In the genomic region with DNA sequence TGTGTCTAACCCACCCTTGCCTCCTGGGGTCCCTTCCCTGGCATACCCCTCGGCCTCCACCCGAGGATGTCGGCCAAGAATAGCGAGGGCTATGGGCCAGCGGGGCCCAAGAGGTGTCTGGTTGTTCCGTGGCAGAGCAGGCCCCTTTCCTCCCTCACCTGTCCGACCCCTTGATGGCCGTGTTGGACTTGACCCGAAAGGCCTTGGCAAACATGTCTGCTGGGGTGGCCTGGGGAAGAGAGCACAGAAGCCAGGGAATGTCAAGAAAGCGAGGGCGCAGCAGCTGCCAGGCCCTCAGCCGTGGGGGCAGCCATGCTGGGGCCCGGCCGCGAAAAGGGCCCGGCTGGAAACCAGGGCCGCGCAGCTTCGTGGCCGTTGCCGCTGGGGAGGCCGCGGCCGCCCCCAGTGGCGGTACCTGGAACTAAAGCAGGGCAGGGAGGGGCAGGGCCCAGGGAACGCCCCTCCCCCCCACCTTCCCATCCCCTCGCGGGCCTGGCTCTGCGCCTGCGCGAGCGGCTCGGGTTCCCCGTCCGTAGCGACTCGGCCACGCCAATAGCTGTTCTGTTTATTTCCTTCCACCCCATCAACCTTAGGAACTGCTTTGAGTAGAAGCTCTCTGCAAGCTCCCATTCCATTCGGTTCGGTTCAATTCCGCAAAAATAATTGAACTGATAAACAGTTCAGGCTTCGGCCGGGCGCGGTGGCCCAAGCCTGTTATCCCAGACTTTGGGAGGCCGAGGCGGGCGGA, we compare ENCODE assay signal across 1 cellular context.
TF ChIP-seq lines count a peak whose summit lies in the region.

A gene with protein sequence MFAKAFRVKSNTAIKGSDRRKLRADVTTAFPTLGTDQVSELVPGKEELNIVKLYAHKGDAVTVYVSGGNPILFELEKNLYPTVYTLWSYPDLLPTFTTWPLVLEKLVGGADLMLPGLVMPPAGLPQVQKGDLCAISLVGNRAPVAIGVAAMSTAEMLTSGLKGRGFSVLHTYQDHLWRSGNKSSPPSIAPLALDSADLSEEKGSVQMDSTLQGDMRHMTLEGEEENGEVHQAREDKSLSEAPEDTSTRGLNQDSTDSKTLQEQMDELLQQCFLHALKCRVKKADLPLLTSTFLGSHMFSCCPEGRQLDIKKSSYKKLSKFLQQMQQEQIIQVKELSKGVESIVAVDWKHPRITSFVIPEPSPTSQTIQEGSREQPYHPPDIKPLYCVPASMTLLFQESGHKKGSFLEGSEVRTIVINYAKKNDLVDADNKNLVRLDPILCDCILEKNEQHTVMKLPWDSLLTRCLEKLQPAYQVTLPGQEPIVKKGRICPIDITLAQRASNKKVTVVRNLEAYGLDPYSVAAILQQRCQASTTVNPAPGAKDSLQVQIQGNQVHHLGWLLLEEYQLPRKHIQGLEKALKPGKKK (minus strand): TSS at position 337 of the 748 bp plus-strand sequence. CDS start 123 bp downstream, at position 214.

TF ChIP-seq in K562, 482 proteins besides CTCF, POLR2A, EP300 and RAD21 (continued from another document and continues in another):
- TF ChIP-seq ZNF165 (CRISPR knock-in tag; IDR thresholded peaks at IDR 0.05; ENCODE audit: borderline replicate concordance) (peak; percentile 41; the same call in 1 of the 2 replicates), STAG1 (CRISPR knock-in tag; IDR thresholded peaks at IDR 0.05; ENCODE audit: borderline replicate concordance) (peak; percentile 79), CBFB (CRISPR knock-in tag; IDR thresholded peaks at IDR 0.05) (peak; percentile 91; the same call in 1 of the 2 replicates), SIN3B (IDR thresholded peaks at IDR 0.05; ENCODE audit: low read depth) (peak; percentile 100), SAP30 (IDR thresholded peaks at IDR 0.05; ENCODE audit: borderline replicate concordance, insufficient read depth, low read depth, low read length, poor library complexity, severe bottlenecking) (peak; percentile 94), ZZZ3 (IDR thresholded peaks at IDR 0.05) (peak; percentile 89), ZBED1 (IDR thresholded peaks at IDR 0.05) (peak; percentile 80; the same call in 1 of the 2 replicates), DNMT1 (IDR thresholded peaks at IDR 0.05) (0 out of 2 replicates have a peak, but pooled peaks have one; percentile 62), HEY1 (CRISPR knock-in tag; IDR thresholded peaks at IDR 0.05; ENCODE audit: borderline replicate concordance) (no peak; the same call in 1 of the 2 replicates), SMARCB1 (IDR thresholded peaks at IDR 0.05; ENCODE audit: insufficient read length, low read depth) (no peak), BRF1 (IDR thresholded peaks at IDR 0.05; ENCODE audit: borderline replicate concordance, extremely low read depth, insufficient read length) (no peak), NCOR1 (IDR thresholded peaks at IDR 0.05) (peak; percentile 75), SMC3 (conservative IDR thresholded peaks at IDR 0.05; ENCODE audit: insufficient read depth, low read depth, low read length) (peak; percentile 56), ZNF41 (CRISPR knock-in tag; conservative IDR thresholded peaks at IDR 0.05) (no peak; the same call in 1 of the 2 replicates), ZNF57 (CRISPR knock-in tag; IDR thresholded peaks at IDR 0.05) (no peak; the same call in 1 of the 2 replicates), ZNF695 (CRISPR knock-in tag; IDR thresholded peaks at IDR 0.05) (no peak), TAF9B (IDR thresholded peaks at IDR 0.05; ENCODE audit: partially characterized antibody) (peak; percentile 98), ZNF717 (CRISPR knock-in tag; IDR thresholded peaks at IDR 0.05) (no peak), ZBTB7A (IDR thresholded peaks at IDR 0.05; ENCODE audit: borderline replicate concordance, control insufficient read depth, low read depth, low read length) (peak; percentile 91; the same call in 1 of the 2 replicates), XRCC5 (IDR thresholded peaks at IDR 0.05; ENCODE audit: low read depth, low read length) (peak; percentile 99), ZNF174 (CRISPR knock-in tag; IDR thresholded peaks at IDR 0.05) (0 out of 2 replicates have a peak, but pooled peaks have one; percentile 64), TOE1 (IDR thresholded peaks at IDR 0.05; ENCODE audit: borderline replicate concordance) (peak; percentile 92), TOE1 (CRISPR knock-in tag; IDR thresholded peaks at IDR 0.05; ENCODE audit: borderline replicate concordance, low read depth) (peak; percentile 91), ESRRA (IDR thresholded peaks at IDR 0.05; ENCODE audit: borderline replicate concordance, low read depth) (peak; percentile 87), NCOA2 (IDR thresholded peaks at IDR 0.05; ENCODE audit: partially characterized antibody in 2 of 2) (no peak), ATF1 (CRISPR knock-in tag; IDR thresholded peaks at IDR 0.05) (peak; percentile 40; the same call in 1 of the 2 replicates), ATF1 (tag; IDR thresholded peaks at IDR 0.05) (peak; percentile 83), FIP1L1 (IDR thresholded peaks at IDR 0.05; ENCODE audit: low read depth, low read length, poor library complexity, severe bottlenecking) (peak; percentile 99), ZNF143 (CRISPR knock-in tag; IDR thresholded peaks at IDR 0.05) (no peak), POLR2H (tag; IDR thresholded peaks at IDR 0.05; ENCODE audit: low read depth) (peak; percentile 92), CBFA2T3 (IDR thresholded peaks at IDR 0.05) (peak; percentile 43), JUNB (CRISPR knock-in tag; conservative IDR thresholded peaks at IDR 0.05) (no peak; the same call in 1 of the 2 replicates), ATF7 (IDR thresholded peaks at IDR 0.05) (peak; percentile 90), ZNF146 (CRISPR knock-in tag; IDR thresholded peaks at IDR 0.05; ENCODE audit: unreplicated experiment) (no peak), ZNF830 (CRISPR knock-in tag; IDR thresholded peaks at IDR 0.05) (peak; percentile 98), TAF1 (IDR thresholded peaks at IDR 0.05; ENCODE audit: control insufficient read depth, extremely low read depth, insufficient read depth, low read length, severe bottlenecking) (peak; percentile 99), MCM3 (IDR thresholded peaks at IDR 0.05) (no peak), GABPB2 (CRISPR knock-in tag; conservative IDR thresholded peaks at IDR 0.05) (no peak)
- TF ChIP-seq, protein P1, sequence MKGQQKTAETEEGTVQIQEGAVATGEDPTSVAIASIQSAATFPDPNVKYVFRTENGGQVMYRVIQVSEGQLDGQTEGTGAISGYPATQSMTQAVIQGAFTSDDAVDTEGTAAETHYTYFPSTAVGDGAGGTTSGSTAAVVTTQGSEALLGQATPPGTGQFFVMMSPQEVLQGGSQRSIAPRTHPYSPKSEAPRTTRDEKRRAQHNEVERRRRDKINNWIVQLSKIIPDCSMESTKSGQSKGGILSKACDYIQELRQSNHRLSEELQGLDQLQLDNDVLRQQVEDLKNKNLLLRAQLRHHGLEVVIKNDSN (CRISPR knock-in tag; IDR thresholded peaks at IDR 0.05), result no peak
- TF ChIP-seq, protein P2, sequence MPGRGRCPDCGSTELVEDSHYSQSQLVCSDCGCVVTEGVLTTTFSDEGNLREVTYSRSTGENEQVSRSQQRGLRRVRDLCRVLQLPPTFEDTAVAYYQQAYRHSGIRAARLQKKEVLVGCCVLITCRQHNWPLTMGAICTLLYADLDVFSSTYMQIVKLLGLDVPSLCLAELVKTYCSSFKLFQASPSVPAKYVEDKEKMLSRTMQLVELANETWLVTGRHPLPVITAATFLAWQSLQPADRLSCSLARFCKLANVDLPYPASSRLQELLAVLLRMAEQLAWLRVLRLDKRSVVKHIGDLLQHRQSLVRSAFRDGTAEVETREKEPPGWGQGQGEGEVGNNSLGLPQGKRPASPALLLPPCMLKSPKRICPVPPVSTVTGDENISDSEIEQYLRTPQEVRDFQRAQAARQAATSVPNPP (IDR thresholded peaks at IDR 0.05; ENCODE audit: borderline replicate concordance, insufficient read depth, insufficient read length), result no peak
- TF ChIP-seq, protein P3, sequence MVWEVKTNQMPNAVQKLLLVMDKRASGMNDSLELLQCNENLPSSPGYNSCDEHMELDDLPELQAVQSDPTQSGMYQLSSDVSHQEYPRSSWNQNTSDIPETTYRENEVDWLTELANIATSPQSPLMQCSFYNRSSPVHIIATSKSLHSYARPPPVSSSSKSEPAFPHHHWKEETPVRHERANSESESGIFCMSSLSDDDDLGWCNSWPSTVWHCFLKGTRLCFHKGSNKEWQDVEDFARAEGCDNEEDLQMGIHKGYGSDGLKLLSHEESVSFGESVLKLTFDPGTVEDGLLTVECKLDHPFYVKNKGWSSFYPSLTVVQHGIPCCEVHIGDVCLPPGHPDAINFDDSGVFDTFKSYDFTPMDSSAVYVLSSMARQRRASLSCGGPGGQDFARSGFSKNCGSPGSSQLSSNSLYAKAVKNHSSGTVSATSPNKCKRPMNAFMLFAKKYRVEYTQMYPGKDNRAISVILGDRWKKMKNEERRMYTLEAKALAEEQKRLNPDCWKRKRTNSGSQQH (CRISPR knock-in tag; IDR thresholded peaks at IDR 0.05), result peak; percentile 90
- TF ChIP-seq, protein P4, sequence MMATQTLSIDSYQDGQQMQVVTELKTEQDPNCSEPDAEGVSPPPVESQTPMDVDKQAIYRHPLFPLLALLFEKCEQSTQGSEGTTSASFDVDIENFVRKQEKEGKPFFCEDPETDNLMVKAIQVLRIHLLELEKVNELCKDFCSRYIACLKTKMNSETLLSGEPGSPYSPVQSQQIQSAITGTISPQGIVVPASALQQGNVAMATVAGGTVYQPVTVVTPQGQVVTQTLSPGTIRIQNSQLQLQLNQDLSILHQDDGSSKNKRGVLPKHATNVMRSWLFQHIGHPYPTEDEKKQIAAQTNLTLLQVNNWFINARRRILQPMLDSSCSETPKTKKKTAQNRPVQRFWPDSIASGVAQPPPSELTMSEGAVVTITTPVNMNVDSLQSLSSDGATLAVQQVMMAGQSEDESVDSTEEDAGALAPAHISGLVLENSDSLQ (IDR thresholded peaks at IDR 0.05), result 0 out of 2 replicates have a peak, but pooled peaks have one; percentile 6
- TF ChIP-seq, protein P5, sequence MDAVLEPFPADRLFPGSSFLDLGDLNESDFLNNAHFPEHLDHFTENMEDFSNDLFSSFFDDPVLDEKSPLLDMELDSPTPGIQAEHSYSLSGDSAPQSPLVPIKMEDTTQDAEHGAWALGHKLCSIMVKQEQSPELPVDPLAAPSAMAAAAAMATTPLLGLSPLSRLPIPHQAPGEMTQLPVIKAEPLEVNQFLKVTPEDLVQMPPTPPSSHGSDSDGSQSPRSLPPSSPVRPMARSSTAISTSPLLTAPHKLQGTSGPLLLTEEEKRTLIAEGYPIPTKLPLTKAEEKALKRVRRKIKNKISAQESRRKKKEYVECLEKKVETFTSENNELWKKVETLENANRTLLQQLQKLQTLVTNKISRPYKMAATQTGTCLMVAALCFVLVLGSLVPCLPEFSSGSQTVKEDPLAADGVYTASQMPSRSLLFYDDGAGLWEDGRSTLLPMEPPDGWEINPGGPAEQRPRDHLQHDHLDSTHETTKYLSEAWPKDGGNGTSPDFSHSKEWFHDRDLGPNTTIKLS (IDR thresholded peaks at IDR 0.05; ENCODE audit: borderline replicate concordance, low read depth), result peak; percentile 88
- TF ChIP-seq, protein P6, sequence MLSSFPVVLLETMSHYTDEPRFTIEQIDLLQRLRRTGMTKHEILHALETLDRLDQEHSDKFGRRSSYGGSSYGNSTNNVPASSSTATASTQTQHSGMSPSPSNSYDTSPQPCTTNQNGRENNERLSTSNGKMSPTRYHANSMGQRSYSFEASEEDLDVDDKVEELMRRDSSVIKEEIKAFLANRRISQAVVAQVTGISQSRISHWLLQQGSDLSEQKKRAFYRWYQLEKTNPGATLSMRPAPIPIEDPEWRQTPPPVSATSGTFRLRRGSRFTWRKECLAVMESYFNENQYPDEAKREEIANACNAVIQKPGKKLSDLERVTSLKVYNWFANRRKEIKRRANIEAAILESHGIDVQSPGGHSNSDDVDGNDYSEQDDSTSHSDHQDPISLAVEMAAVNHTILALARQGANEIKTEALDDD (IDR thresholded peaks at IDR 0.05), result no peak
- TF ChIP-seq, protein P7, sequence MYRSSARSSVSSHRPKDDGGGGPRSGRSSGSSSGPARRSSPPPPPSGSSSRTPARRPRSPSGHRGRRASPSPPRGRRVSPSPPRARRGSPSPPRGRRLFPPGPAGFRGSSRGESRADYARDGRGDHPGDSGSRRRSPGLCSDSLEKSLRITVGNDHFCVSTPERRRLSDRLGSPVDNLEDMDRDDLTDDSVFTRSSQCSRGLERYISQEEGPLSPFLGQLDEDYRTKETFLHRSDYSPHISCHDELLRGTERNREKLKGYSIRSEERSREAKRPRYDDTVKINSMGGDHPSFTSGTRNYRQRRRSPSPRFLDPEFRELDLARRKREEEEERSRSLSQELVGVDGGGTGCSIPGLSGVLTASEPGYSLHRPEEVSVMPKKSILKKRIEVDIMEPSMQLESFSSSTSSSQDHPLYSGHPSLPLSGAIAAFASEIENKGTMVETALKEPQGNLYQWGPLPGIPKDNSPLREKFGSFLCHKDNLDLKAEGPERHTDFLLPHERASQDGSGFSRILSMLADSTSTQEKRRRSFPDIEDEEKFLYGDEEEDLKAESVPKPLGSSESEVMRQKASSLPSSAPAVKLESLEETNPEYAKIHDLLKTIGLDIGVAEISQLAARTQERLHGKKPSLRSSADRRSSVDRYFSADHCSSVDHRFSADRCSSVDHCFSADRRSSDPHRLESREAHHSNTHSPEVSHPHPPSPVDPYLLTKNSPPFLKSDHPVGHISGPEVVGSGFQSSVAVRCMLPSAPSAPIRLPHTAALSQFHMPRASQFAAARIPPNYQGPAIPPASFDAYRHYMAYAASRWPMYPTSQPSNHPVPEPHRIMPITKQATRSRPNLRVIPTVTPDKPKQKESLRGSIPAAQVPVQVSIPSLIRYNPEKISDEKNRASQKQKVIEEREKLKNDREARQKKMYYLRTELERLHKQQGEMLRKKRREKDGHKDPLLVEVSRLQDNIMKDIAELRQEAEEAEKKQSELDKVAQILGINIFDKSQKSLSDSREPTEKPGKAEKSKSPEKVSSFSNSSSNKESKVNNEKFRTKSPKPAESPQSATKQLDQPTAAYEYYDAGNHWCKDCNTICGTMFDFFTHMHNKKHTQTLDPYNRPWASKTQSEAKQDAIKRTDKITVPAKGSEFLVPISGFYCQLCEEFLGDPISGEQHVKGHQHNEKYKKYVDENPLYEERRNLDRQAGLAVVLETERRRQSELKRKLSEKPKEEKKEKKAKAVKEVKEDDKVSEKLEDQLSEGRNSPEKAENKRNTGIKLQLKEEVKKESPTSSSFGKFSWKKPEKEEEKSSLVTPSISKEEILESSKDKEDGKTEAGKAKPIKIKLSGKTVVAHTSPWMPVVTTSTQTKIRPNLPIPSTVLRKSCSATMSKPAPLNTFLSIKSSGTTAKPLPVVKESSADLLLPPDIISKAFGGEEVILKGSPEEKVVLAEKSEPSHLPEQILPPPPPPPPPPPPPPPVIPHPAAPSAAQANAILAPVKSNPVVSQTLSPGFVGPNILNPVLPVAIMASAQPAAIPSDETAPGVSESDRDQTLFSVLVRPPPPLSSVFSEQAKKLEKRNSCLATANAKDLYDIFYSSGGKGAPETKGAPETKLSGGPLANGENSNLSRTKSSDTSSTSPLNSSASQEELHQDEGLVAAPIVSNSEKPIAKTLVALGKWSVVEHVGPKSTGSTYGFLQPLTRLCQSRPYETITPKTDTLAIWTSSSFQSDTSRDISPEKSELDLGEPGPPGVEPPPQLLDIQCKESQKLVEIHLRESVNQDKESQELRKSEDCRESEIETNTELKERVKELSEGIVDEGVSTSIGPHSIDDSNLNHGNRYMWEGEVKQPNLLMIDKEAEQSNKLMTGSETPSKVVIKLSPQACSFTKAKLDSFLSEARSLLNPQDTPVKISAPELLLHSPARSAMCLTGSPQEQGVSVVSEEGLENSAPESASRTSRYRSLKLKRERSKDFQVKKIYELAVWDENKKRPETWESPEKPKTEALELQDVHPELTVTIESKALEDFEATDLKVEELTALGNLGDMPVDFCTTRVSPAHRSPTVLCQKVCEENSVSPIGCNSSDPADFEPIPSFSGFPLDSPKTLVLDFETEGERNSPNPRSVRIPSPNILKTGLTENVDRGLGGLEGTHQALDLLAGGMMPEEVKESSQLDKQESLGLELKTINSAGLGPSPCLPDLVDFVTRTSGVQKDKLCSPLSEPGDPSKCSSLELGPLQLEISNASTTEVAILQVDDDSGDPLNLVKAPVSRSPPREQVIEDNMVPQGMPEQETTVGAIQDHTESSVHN (IDR thresholded peaks at IDR 0.05; ENCODE audit: borderline replicate concordance in 1 of 2, low read depth in 1 of 2), result peak in 1 of 2 experiments; percentile 75; a peak in 1 of 4 replicates
